8 cellular contexts compared by ENCODE assay signal in the genomic region with DNA sequence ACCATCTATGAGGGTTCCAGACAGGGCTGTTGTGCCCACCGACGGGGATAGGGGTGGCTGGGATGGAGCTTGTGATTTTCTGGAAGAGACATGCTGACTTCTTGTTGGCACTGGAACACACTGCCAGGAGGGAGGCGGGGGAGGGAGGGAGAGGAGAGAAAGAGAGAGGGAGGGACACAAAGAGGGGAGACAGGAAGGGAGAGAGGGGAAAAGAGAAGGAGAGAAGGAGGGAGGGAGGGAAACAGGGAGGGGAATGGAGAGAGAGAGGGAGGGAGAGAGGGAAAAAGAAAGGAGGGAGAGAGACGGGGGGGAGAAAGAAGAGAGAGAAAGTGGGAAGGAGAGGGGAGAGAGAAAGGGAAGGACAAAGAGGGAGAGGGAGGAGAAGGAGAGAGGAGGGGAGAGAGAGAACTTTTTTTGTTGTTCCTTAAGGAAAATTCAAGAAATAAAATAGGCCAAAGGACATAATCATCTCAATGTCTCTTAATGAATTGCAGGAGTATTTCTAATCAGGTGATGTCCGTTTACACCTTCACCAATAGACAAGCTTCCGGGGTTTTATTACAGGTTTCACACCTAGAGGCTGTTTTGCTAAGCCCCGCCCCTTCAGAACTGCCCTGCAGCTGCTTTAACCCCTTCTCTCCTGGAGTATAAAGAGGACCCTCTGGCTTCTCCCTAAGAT.
A peak's percentile ranks its signal among the peaks of the same experiment; 100 is the strongest.
DNase-seq lines count a peak whose midpoint lies in the region; ATAC-seq and TF ChIP-seq lines count a peak whose summit lies in the region.

No MANE protein-coding gene starts in this region.

- H3K4me1 ChIP-seq in iPS-15b (ENCODE audit: control insufficient read depth, insufficient read depth, low read length) (no peaks in the 10 kb centered on the region), thoracic aorta (ENCODE audit: control insufficient read depth in 1 of 2, low read depth in 2 of 2) (peaks cover 3 to 12% of the 10 kb centered on the region in 2 donors)

- no peak for ATAC-seq in thoracic aorta (ENCODE audit: insufficient number of reproducible peaks, low FRiP score, low read depth)

- H3K4me3 ChIP-seq in iPS-15b (ENCODE audit: low read depth, low read length) (peak overlapping the region; percentile 53), thoracic aorta (peak overlapping the region; percentile 45)

- H3K9ac ChIP-seq in iPS-15b (ENCODE audit: low read depth, low read length), result no peak overlapping the region

- peaks cover 13% of the 10 kb centered on the region for H3K36me3 ChIP-seq in iPS-15b (ENCODE audit: control insufficient read depth, insufficient read depth, low read length)
- peaks cover 8% of the 10 kb centered on the region for H3K36me3 ChIP-seq in thoracic aorta

- H3K9me3 ChIP-seq in iPS-15b (ENCODE audit: control insufficient read depth, insufficient read depth, low read length) (no peaks in the 10 kb centered on the region), thoracic aorta (no peaks in the 10 kb centered on the region)

- H3K27me3 ChIP-seq in iPS-15b (ENCODE audit: control insufficient read depth, insufficient read depth, low read length) (no peaks in the 10 kb centered on the region), thoracic aorta (replicated peaks; ENCODE audit: insufficient read depth) (no peaks in the 10 kb centered on the region)

- TF ChIP-seq CTCF in thoracic aorta (IDR thresholded peaks at IDR 0.05), result no peak

- peak overlapping the region; percentile 5 to 8 for H3K27ac ChIP-seq in thoracic aorta

- peak; percentile 25 for DNase-seq in NK-92 treated with Interleukin-12 subunit alpha and Interleukin-12 subunit beta, amount 100 ng/mL, for 24 hours (lab: John Stamatoyannopoulos, UW)
- no peak for DNase-seq in NK-92 (lab: John Stamatoyannopoulos, UW; ENCODE audit: unreplicated experiment)
- peak; percentile 22 for DNase-seq in OCI-M1 (lab: John Stamatoyannopoulos, UW)
- no peak for DNase-seq in thoracic aorta (ENCODE audit: low spot score)
- DNase-seq in EL, result no peak
- no peak for DNase-seq in T1000 (lab: John Stamatoyannopoulos, UW)
- DNase-seq in HCEC 1CT, result no peak

Comparison
In these comparisons a context has a peak if more than half of its experiments do, and no peak if none do; other contexts are left out.
1. DNase-seq: peak in NK-92 treated with Interleukin-12 subunit alpha and Interleukin-12 subunit beta, amount 100 ng/mL, for 24 hours (single experiment) and OCI-M1 (single experiment); none in NK-92 (single experiment), thoracic aorta (single experiment), EL (single experiment), T1000 (single experiment) and HCEC 1CT (single experiment).